Comparison of ENCODE assay signal across 8 cellular contexts in genomic region chr2:241149925-241150659, GRCh38. TPM values are rescaled to one million over a fixed set of nuclear protein-coding genes. Genes with fewer than 3 reads are reported as not detected.
DNase-seq lines count a peak whose midpoint lies in the region; ATAC-seq, FAIRE-seq and TF ChIP-seq lines count a peak whose summit lies in the region.

A gene with protein sequence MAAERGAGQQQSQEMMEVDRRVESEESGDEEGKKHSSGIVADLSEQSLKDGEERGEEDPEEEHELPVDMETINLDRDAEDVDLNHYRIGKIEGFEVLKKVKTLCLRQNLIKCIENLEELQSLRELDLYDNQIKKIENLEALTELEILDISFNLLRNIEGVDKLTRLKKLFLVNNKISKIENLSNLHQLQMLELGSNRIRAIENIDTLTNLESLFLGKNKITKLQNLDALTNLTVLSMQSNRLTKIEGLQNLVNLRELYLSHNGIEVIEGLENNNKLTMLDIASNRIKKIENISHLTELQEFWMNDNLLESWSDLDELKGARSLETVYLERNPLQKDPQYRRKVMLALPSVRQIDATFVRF (plus strand): TSS chr2:241150467. CDS start chr2:241150496, 29 bp downstream.

- H3K27me3 ChIP-seq in body of pancreas (no peaks in the 10 kb centered on the region), gastrocnemius medialis (no peaks in the 10 kb centered on the region)

- in situ Hi-C loops in gastrocnemius medialis (cut with MboI; ENCODE audit: low sequenced_read_pairs in 4 of 4), result no loop called here

- FAIRE-seq in A204.1 (lab: Jason Lieb, UNC), result peak; percentile 66
- FAIRE-seq in TTC549 (lab: Jason Lieb, UNC), result peak; percentile 68

- H3K4me3 ChIP-seq in body of pancreas (peak within 1 kb of the TSS; percentile 91 to 100), gastrocnemius medialis (peak within 1 kb of the TSS; percentile 72 to 99 (median 83))

- H3K27ac ChIP-seq in body of pancreas (peak within 1 kb of the TSS; percentile 3 to 81 (median 62)), gastrocnemius medialis (peak within 1 kb of the TSS; percentile 78 to 93 (median 84))

- H3K4me1 ChIP-seq in body of pancreas, result peaks cover 21% of the 10 kb centered on the region
- peaks cover 13 to 15% of the 10 kb centered on the region in 2 donors for H3K4me1 ChIP-seq in gastrocnemius medialis

- H3K36me3 ChIP-seq in body of pancreas (replicated peaks in 1 of 2; ENCODE audit: insufficient read depth in 1 of 2, low read depth in 2 of 2) (peaks cover 0 to 2% of the 10 kb centered on the region in 2 donors), gastrocnemius medialis (peaks cover 0 to 4% of the 10 kb centered on the region in 2 donors)

- intact Hi-C loops in body of pancreas (cut with DNase I) (no loop called here), gastrocnemius medialis (cut with DNase I; ENCODE audit: low total_unique reads) (loop anchor here (1.0 to 5.0 kb wide), 4 partner anchors 10 to 238 kb away; partner anchors contain the start of gene MTERF4)

- peak in 3 of 7 experiments; percentile 6 to 27 (median 19) for TF ChIP-seq CTCF in body of pancreas (IDR thresholded peaks at IDR 0.05)
- TF ChIP-seq CTCF in gastrocnemius medialis (IDR thresholded peaks at IDR 0.05 in 4 of 5, conservative IDR thresholded peaks at IDR 0.05 in 1 of 5), result no peak

- TF ChIP-seq POLR2A in body of pancreas (IDR thresholded peaks at IDR 0.05), result peak; percentile 55 to 75 (median 73)
- TF ChIP-seq POLR2A in gastrocnemius medialis (IDR thresholded peaks at IDR 0.05), result peak; percentile 78 to 82

- ATAC-seq in GM18520 (IDR thresholded peaks at IDR 0.05; ENCODE audit: unreplicated experiment) (peak; percentile 74), HG03064 (IDR thresholded peaks at IDR 0.05; ENCODE audit: low read depth, unreplicated experiment) (peak; percentile 61), body of pancreas (peak; percentile 91), gastrocnemius medialis (peak; percentile 87 to 91)

- H3K9me3 ChIP-seq in body of pancreas (no peaks in the 10 kb centered on the region), gastrocnemius medialis (no peaks in the 10 kb centered on the region)

- peak; percentile 88 for DNase-seq in NCI-H2107 treated with DMSO at 0.1 percent for 48 hours (lab: John Stamatoyannopoulos, UW; ENCODE audit: unreplicated experiment)
- peak; percentile 95 to 96 (median 96) for DNase-seq in body of pancreas
- peak; percentile 78 for DNase-seq in iPS DF 19.7 (ENCODE audit: low read depth, low spot score)
- DNase-seq in gastrocnemius medialis, result peak; percentile 90 to 93

- WGBS in body of pancreas, 2 donors, result 0 to 7% methylated on average over 3 to 72 of the region's 73 CpGs

RNA-seq across cellular contexts. Expression of the gene that starts here (rescaled TPM):
- total RNA-seq in body of pancreas, result 10 to 100 TPM; 27.0 to 99.4 TPM
- 10 to 100 TPM; 58.6 to 87.8 (median 67.2) TPM for total RNA-seq in gastrocnemius medialis

Comparison
In these comparisons a context has a peak if more than half of its experiments do, and no peak if none do; other contexts are left out.
1. Peak in every context shown above with its lines: DNase-seq, ATAC-seq, H3K4me3 ChIP-seq and H3K27ac ChIP-seq.